In the genomic region with DNA sequence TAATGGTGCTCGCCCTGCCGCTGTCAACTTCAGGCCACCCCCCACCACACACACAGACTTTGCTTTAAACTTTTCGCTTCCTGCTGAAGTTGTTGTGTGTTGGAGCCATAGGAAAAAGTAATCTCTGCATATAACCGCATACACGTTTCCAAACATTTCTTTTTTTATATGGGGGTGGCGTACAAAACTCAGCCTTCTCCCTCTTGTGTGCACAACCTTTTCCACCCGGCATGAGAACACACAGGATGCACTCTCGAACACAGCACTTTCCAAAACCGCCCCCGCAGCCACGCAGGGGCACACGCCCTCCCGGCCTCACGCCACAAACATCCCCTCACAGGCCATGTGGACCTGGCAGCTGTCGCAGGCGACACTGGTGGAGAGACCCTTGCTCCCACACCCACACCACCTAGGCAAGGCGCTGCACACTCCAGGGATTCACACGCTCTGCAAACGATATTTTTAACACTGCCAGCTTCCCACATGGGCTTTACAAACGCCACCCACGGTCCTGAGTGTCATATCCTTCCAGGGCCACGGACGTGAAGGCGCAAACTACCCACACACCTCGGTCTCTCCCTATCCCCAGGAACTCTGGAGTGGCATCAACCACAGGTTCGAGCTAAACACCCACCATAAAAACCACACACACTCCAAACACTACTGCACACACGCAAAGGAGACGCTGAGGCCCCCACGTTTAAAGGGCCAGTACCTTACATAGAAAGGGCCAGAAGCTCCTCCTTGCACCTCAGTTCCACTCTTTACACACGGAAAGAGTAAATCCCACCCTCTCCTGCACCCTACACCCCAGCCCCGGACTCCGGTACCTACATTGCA, we compare ENCODE assay signal across 8 cellular contexts. TPM values are rescaled to one million over a fixed set of nuclear protein-coding genes. Genes with fewer than 3 reads are reported as not detected.
DNase-seq lines count a peak whose midpoint lies in the region; ATAC-seq and TF ChIP-seq lines count a peak whose summit lies in the region.

No MANE protein-coding gene starts in this region.

- peak overlapping the region; percentile 92 for H3K4me3 ChIP-seq in endodermal cell (ENCODE audit: low read length)
- peak overlapping the region; percentile 66 to 74 for H3K4me3 ChIP-seq in tibial artery

- no peak overlapping the region for H3K9ac ChIP-seq in endodermal cell (ENCODE audit: extremely low read depth, low read length, poor library complexity, severe bottlenecking)

- H3K36me3 ChIP-seq in endodermal cell (ENCODE audit: control insufficient read depth, insufficient read depth, low read length) (no peaks in the 10 kb centered on the region), tibial artery (peaks cover 8 to 21% (median 9%) of the 10 kb centered on the region in 3 donors)

- CTCF ChIA-PET in activated CD4-positive, alpha-beta memory T cell treated with anti-CD3 and anti-CD28 coated beads for 36 hours (lab: Charles Lee), result interaction anchor here (0.6 to 13.0 kb wide), 12 partner anchors 8 to 101 kb away, joined by 3 to 164 read pairs (median 4); a partner anchor contains a TSS

- H3K9me3 ChIP-seq in endodermal cell (ENCODE audit: control insufficient read depth, low read length) (no peaks in the 10 kb centered on the region), tibial artery (no peaks in the 10 kb centered on the region)

- H3K27ac Mint-ChIP-seq in activated CD4-positive, alpha-beta memory T cell treated with anti-CD3 and anti-CD28 coated beads for 36 hours, result peak overlapping the region; percentile 93
- H3K27ac Mint-ChIP-seq in endodermal cell, result peak overlapping the region; percentile 35
- H3K27ac Mint-ChIP-seq in nephron progenitor cell, result peak overlapping the region; percentile 43

- H3K4me1 ChIP-seq in endodermal cell (ENCODE audit: control insufficient read depth, insufficient read depth, low read length) (peaks cover 20% of the 10 kb centered on the region), tibial artery (peaks cover 17 to 72% (median 61%) of the 10 kb centered on the region in 4 donors)

- 11 to 15% methylated on average over 10 to 30 of the region's 32 CpGs for WGBS in endodermal cell (ENCODE audit: insufficient coverage in 1 of 2, insufficient read length in 1 of 2), 2 experiments

- intact Hi-C loops in activated CD4-positive, alpha-beta memory T cell treated with anti-CD3 and anti-CD28 coated beads for 36 hours (cut with micrococcal nuclease), result loop anchor here (1.0 kb wide), 1 partner anchor 10 kb away; no protein-coding TSS in a partner anchor
- intact Hi-C loops in tibial artery (cut with DNase I; ENCODE audit: low total_unique reads), result no loop called here

- H3K4me3 Mint-ChIP-seq in activated CD4-positive, alpha-beta memory T cell treated with anti-CD3 and anti-CD28 coated beads for 36 hours, result peak overlapping the region; percentile 89
- peak overlapping the region; percentile 69 for H3K4me3 Mint-ChIP-seq in endodermal cell
- H3K4me3 Mint-ChIP-seq in nephron progenitor cell, result peak overlapping the region; percentile 95

- H3K27ac ChIP-seq in endodermal cell (ENCODE audit: low read depth, low read length), result no peak overlapping the region
- H3K27ac ChIP-seq in tibial artery, result peak overlapping the region; percentile 98 to 99

- peaks cover 65% of the 10 kb centered on the region for H3K4me1 Mint-ChIP-seq in activated CD4-positive, alpha-beta memory T cell treated with anti-CD3 and anti-CD28 coated beads for 36 hours (ENCODE audit: low read depth)
- H3K4me1 Mint-ChIP-seq in endodermal cell, result peaks cover 72% of the 10 kb centered on the region
- H3K4me1 Mint-ChIP-seq in nephron progenitor cell, result peaks cover 79% of the 10 kb centered on the region

- POLR2A ChIA-PET in activated CD4-positive, alpha-beta memory T cell treated with anti-CD3 and anti-CD28 coated beads for 36 hours (lab: Charles Lee), result interaction anchor here (0.6 to 4.5 kb wide), 18 partner anchors 11 to 1778 kb away, joined by 3 to 33 read pairs (median 6); a partner anchor contains a TSS

- H3K27me3 ChIP-seq in endodermal cell (ENCODE audit: control insufficient read depth, insufficient read depth, low read length, poor library complexity, severe bottlenecking), result peaks cover 21% of the 10 kb centered on the region
- no peaks in the 10 kb centered on the region for H3K27me3 ChIP-seq in tibial artery

- H3K27me3 Mint-ChIP-seq in activated CD4-positive, alpha-beta memory T cell treated with anti-CD3 and anti-CD28 coated beads for 36 hours, result no peaks in the 10 kb centered on the region
- peaks cover 24% of the 10 kb centered on the region for H3K27me3 Mint-ChIP-seq in endodermal cell (ENCODE audit: insufficient read depth)
- no peaks in the 10 kb centered on the region for H3K27me3 Mint-ChIP-seq in nephron progenitor cell (ENCODE audit: low read depth, poor library complexity)

- peaks cover 11% of the 10 kb centered on the region for H3K36me3 Mint-ChIP-seq in activated CD4-positive, alpha-beta memory T cell treated with anti-CD3 and anti-CD28 coated beads for 36 hours
- H3K36me3 Mint-ChIP-seq in endodermal cell (ENCODE audit: low read depth) (peaks cover 4% of the 10 kb centered on the region), nephron progenitor cell (ENCODE audit: low read depth) (peaks cover 3% of the 10 kb centered on the region)

- DNase-seq in ELR (ENCODE audit: low read depth) (peak; percentile 63), endodermal cell (peak; percentile 66), nephron progenitor cell (no peak), tibial artery (peak in 1 of 2 donors; percentile 77), iPS-NIHi11 (ENCODE audit: low spot score) (no peak)
- peak; percentile 80 for DNase-seq in activated CD4-positive, alpha-beta memory T cell treated with anti-CD3 and anti-CD28 coated beads for 36 hours

- H3K9me3 Mint-ChIP-seq in activated CD4-positive, alpha-beta memory T cell treated with anti-CD3 and anti-CD28 coated beads for 36 hours, result no peaks in the 10 kb centered on the region
- H3K9me3 Mint-ChIP-seq in endodermal cell (no peaks in the 10 kb centered on the region), nephron progenitor cell (no peaks in the 10 kb centered on the region)

- TF ChIP-seq CTCF in endodermal cell (conservative IDR thresholded peaks at IDR 0.05) (no peak), nephron progenitor cell (IDR thresholded peaks at IDR 0.05) (no peak), tibial artery (IDR thresholded peaks at IDR 0.05) (no peak)

- ATAC-seq in HG03354 (IDR thresholded peaks at IDR 0.05; ENCODE audit: poor library complexity, severe bottlenecking, unreplicated experiment) (peak; percentile 8), HG03571 (IDR thresholded peaks at IDR 0.05; ENCODE audit: unreplicated experiment) (no peak)

RNA-seq across cellular contexts. Expression of a gene that starts 12.3 kb away (rescaled TPM):
- total RNA-seq in activated CD4-positive, alpha-beta memory T cell treated with anti-CD3 and anti-CD28 coated beads for 36 hours, result 100 to 1,000 TPM; 168 to 169 TPM
- total RNA-seq in endodermal cell, result 1 to 10 TPM; 1.4 TPM
- 0.18 TPM for polyA plus RNA-seq in endodermal cell (2013, experiment 1 of 2)
- polyA plus RNA-seq in endodermal cell (2013, experiment 2 of 2), result 0.46 TPM

RNA-seq across cellular contexts. Expression of a gene that starts 12.7 kb away (rescaled TPM):
- 10 to 100 TPM; 21.8 to 25.2 TPM for total RNA-seq in activated CD4-positive, alpha-beta memory T cell treated with anti-CD3 and anti-CD28 coated beads for 36 hours
- total RNA-seq in endodermal cell, result 10 to 100 TPM; 19.5 to 26.8 TPM
- polyA plus RNA-seq in endodermal cell (2013, experiment 1 of 2), result 23.9 TPM
- 18.1 TPM for polyA plus RNA-seq in endodermal cell (2013, experiment 2 of 2)

RNA-seq across cellular contexts. Expression of a gene that starts 38.6 kb away (rescaled TPM):
- 10 to 100 TPM; 21.4 to 23.7 TPM for total RNA-seq in activated CD4-positive, alpha-beta memory T cell treated with anti-CD3 and anti-CD28 coated beads for 36 hours
- 10 to 100 TPM; 24.9 to 38.2 TPM for total RNA-seq in endodermal cell
- 20.2 TPM for polyA plus RNA-seq in endodermal cell (2013, experiment 1 of 2)
- 23.9 TPM for polyA plus RNA-seq in endodermal cell (2013, experiment 2 of 2)

RNA-seq across cellular contexts. Expression of a gene that starts 38.8 kb away (rescaled TPM):
- 10 to 100 TPM; 32.6 to 37.5 TPM for total RNA-seq in activated CD4-positive, alpha-beta memory T cell treated with anti-CD3 and anti-CD28 coated beads for 36 hours
- total RNA-seq in endodermal cell, result 10 to 100 TPM; 54.0 to 54.6 TPM
- 31.5 TPM for polyA plus RNA-seq in endodermal cell (2013, experiment 1 of 2)
- polyA plus RNA-seq in endodermal cell (2013, experiment 2 of 2), result 26.9 TPM

RNA-seq across cellular contexts. Expression of a gene that starts 48.8 kb away (rescaled TPM):
- 10 to 100 TPM; 70.0 to 77.2 TPM for total RNA-seq in activated CD4-positive, alpha-beta memory T cell treated with anti-CD3 and anti-CD28 coated beads for 36 hours
- 10 to 100 TPM; 33.3 to 50.7 TPM for total RNA-seq in endodermal cell
- 33.8 TPM for polyA plus RNA-seq in endodermal cell (2013, experiment 1 of 2)
- polyA plus RNA-seq in endodermal cell (2013, experiment 2 of 2), result 34.2 TPM

Comparison
In these comparisons a context has a peak if more than half of its experiments do, and no peak if none do; other contexts are left out.
1. DNase-seq: peak in ELR (single experiment), activated CD4-positive, alpha-beta memory T cell treated with anti-CD3 and anti-CD28 coated beads for 36 hours (single experiment) and endodermal cell (single experiment); none in nephron progenitor cell (single experiment) and iPS-NIHi11 (single experiment).
2. H3K27ac Mint-ChIP-seq: peak in every context shown above with its lines; median percentile 93 in activated CD4-positive, alpha-beta memory T cell treated with anti-CD3 and anti-CD28 coated beads for 36 hours; 43 in nephron progenitor cell; 35 in endodermal cell.
3. RNA of a gene that starts 12.3 kb away (total RNA-seq): 168 to 169 TPM in activated CD4-positive, alpha-beta memory T cell treated with anti-CD3 and anti-CD28 coated beads for 36 hours; 1.4 TPM in endodermal cell; every median in the first group is over 10 times any median in the second.
4. Peak in every context shown above with its lines, with median percentiles within 50 percentile points of each other: H3K4me3 Mint-ChIP-seq.